Comparison of ENCODE assay signal across 24 cellular contexts in genomic region chr19:49771674-49772139, GRCh38. TPM values are rescaled to one million over a fixed set of nuclear protein-coding genes. Genes with fewer than 3 reads are reported as not detected.
A peak's percentile ranks its signal among the peaks of the same experiment; 100 is the strongest.
DNase-seq lines count a peak whose midpoint lies in the region; ATAC-seq and TF ChIP-seq lines count a peak whose summit lies in the region.
"Had no signal": no experiment of that assay in that cellular context is flagged by ENCODE, and none has a peak within 500 bp of the region (broad histone marks: within the 10 kb centered on the region; RNA-seq: fewer than 3 reads in every experiment).

No MANE protein-coding gene starts in this region.

- no peak for TF ChIP-seq CTCF in upper lobe of left lung (IDR thresholded peaks at IDR 0.05)

- H3K36me3 ChIP-seq in H7 (replicated peaks; ENCODE audit: control insufficient read depth, insufficient read depth, low read length) (no peaks in the 10 kb centered on the region), upper lobe of left lung (peaks cover 0 to 14% (median 7%) of the 10 kb centered on the region in 4 donors)

- H3K4me3 ChIP-seq in H7 (ENCODE audit: insufficient read depth, low read depth, low read length): no peak overlapping the region
- no peak overlapping the region for H3K4me3 ChIP-seq in upper lobe of left lung
- H3K4me3 ChIP-seq: left lung, smooth muscle cell had no signal

- H3K27me3 ChIP-seq in H7 (ENCODE audit: control insufficient read depth, insufficient read depth, low read length): no peaks in the 10 kb centered on the region
- H3K27me3 ChIP-seq in upper lobe of left lung: no peaks in the 10 kb centered on the region
- H3K27me3 ChIP-seq: left lung had no signal

- H3K27ac ChIP-seq in upper lobe of left lung: no peak overlapping the region
- H3K27ac ChIP-seq: left lung had no signal

- peaks cover 12 to 22% (median 16%) of the 10 kb centered on the region in 4 donors for H3K4me1 ChIP-seq in upper lobe of left lung

- no peak for ATAC-seq in upper lobe of left lung (ENCODE audit: low FRiP score in 2 of 2)
- ATAC-seq: activated naive CD8-positive, alpha-beta T cell treated with anti-CD3 and anti-CD28 coated beads, Interleukin-2, amount 50 U/mL, for 24 hours; activated T-helper 17 cell treated with anti-CD3 and anti-CD28 coated beads, Interleukin-2, amount 50 U/mL, for 72 hours; left lung; Right ventricle myocardium inferior; stimulated activated naive CD8-positive, alpha-beta T cell treated with anti-CD3 and anti-CD28 coated beads, Interleukin-15, amount 100 ng/mL, for 72 hours had no signal

- DNase-seq in SW480 (ENCODE audit: low spot score) (peak; percentile 40), immature natural killer cell (peak; percentile 67 to 68 (median 67)), renal cortical epithelial cell (ENCODE audit: low read depth) (peak; percentile 60), H7 (no peak), upper lobe of left lung (no peak)
- DNase-seq: activated naive CD8-positive, alpha-beta T cell treated with anti-CD3 and anti-CD28 coated beads, Interleukin-2, amount 50 U/mL, for 24 hours; CD4-positive, alpha-beta memory T cell; DMS153; GDM1; glutamatergic neuron; KG1; left lung; midbrain; NCI-H2171 treated with DMSO at 0.1 percent for 48 hours; NCI-H69; stimulated activated CD4-positive, alpha-beta T cell treated with anti-CD3 and anti-CD28 coated beads, Interleukin-2, amount 100 ng/mL, for 48 hours; stimulated activated naive CD8-positive, alpha-beta T cell treated with anti-CD3 and anti-CD28 coated beads, Interleukin-15, amount 100 ng/mL, for 72 hours; trophoblast cell had no signal

- peaks cover 0 to 8% (median 0%) of the 10 kb centered on the region in 3 donors for H3K36me3 Mint-ChIP-seq in immature natural killer cell

- WGBS in upper lobe of left lung, 2 donors: 89 to 92% methylated on average over 13 of the region's 13 CpGs

- H3K9me3 ChIP-seq in upper lobe of left lung: no peaks in the 10 kb centered on the region
- H3K9me3 ChIP-seq: left lung had no signal

- peak overlapping the region; percentile 61 to 91 (median 72) for H3K4me3 Mint-ChIP-seq in immature natural killer cell
- H3K4me3 Mint-ChIP-seq: activated naive CD8-positive, alpha-beta T cell treated with anti-CD3 and anti-CD28 coated beads, Interleukin-2, amount 50 U/mL, for 24 hours; activated T-helper 17 cell treated with anti-CD3 and anti-CD28 coated beads, Interleukin-2, amount 50 U/mL, for 72 hours; brain; stimulated activated naive CD8-positive, alpha-beta T cell treated with anti-CD3 and anti-CD28 coated beads, Interleukin-15, amount 100 ng/mL, for 72 hours had no signal

- no peaks in the 10 kb centered on the region for H3K27me3 Mint-ChIP-seq in immature natural killer cell (ENCODE audit: low read depth in 3 of 3)
- H3K27me3 Mint-ChIP-seq: activated naive CD8-positive, alpha-beta T cell treated with anti-CD3 and anti-CD28 coated beads, Interleukin-2, amount 50 U/mL, for 24 hours; activated T-helper 17 cell treated with anti-CD3 and anti-CD28 coated beads, Interleukin-2, amount 50 U/mL, for 72 hours; CD4-positive, alpha-beta memory T cell; stimulated activated naive CD8-positive, alpha-beta T cell treated with anti-CD3 and anti-CD28 coated beads, Interleukin-15, amount 100 ng/mL, for 72 hours had no signal

- TF ChIP-seq POLR2A in upper lobe of left lung (IDR thresholded peaks at IDR 0.05): no peak

- peak overlapping the region; percentile 73 to 97 (median 90) for H3K27ac Mint-ChIP-seq in immature natural killer cell
- H3K27ac Mint-ChIP-seq: activated naive CD8-positive, alpha-beta T cell treated with anti-CD3 and anti-CD28 coated beads, Interleukin-2, amount 50 U/mL, for 24 hours; activated T-helper 17 cell treated with anti-CD3 and anti-CD28 coated beads, Interleukin-2, amount 50 U/mL, for 72 hours had no signal

- H3K4me1 Mint-ChIP-seq in immature natural killer cell: peaks cover 80 to 81% of the 10 kb centered on the region in 2 donors

- H3K9me3 Mint-ChIP-seq in immature natural killer cell: no peaks in the 10 kb centered on the region
- H3K9me3 Mint-ChIP-seq: activated naive CD8-positive, alpha-beta T cell treated with anti-CD3 and anti-CD28 coated beads, Interleukin-2, amount 50 U/mL, for 24 hours; activated T-helper 17 cell treated with anti-CD3 and anti-CD28 coated beads, Interleukin-2, amount 50 U/mL, for 72 hours; brain; CD4-positive, alpha-beta memory T cell; stimulated activated naive CD8-positive, alpha-beta T cell treated with anti-CD3 and anti-CD28 coated beads, Interleukin-15, amount 100 ng/mL, for 72 hours had no signal

- no peak for TF ChIP-seq EP300 in upper lobe of left lung (IDR thresholded peaks at IDR 0.05)

RNA-seq across cellular contexts. Expression of gene AP2A1, which starts 4.9 kb away (rescaled TPM):
- polyA plus RNA-seq in immature natural killer cell: 10 to 100 TPM in 2 of 3 donors, 1 to 10 TPM in 1; 6.4 to 27.7 (median 11.6) TPM
- 43.2 and 98.0 TPM in 2 replicates for total RNA-seq in renal cortical epithelial cell
- 208 and 249 TPM in 2 replicates for total RNA-seq in H7 (2014; rRNA removed; shearing (Covaris generic))
- 100 to 1,000 TPM in 1 of 6 donors, 10 to 100 TPM in 5; 46.0 to 113 (median 77.6) TPM for total RNA-seq in upper lobe of left lung

RNA-seq across cellular contexts. Expression of gene TSKS, which starts 8.6 kb away (rescaled TPM):
- under 1 TPM in 1 of 3 donors, not detected in 2; 0.19 TPM for polyA plus RNA-seq in immature natural killer cell
- total RNA-seq in renal cortical epithelial cell: not detected in 2 replicates
- total RNA-seq in H7 (2014; rRNA removed; shearing (Covaris generic)): 0.24 and 0.52 TPM in 2 replicates
- under 1 TPM in 3 of 6 donors, not detected in 3; 0.15 to 0.91 (median 0.37) TPM for total RNA-seq in upper lobe of left lung
- total RNA-seq: H1, pulmonary artery endothelial cell, smooth muscle cell had no signal
- polyA plus RNA-seq: smooth muscle cell had no signal

RNA-seq across cellular contexts. Expression of gene FUZ, which starts 41.4 kb away (rescaled TPM):
- 10 to 100 TPM in 1 of 3 donors, 1 to 10 TPM in 2; 7.3 to 12.0 (median 8.2) TPM for polyA plus RNA-seq in immature natural killer cell
- total RNA-seq in renal cortical epithelial cell: 13.4 and 24.2 TPM in 2 replicates
- total RNA-seq in H7 (2014; rRNA removed; shearing (Covaris generic)): 48.5 and 49.5 TPM in 2 replicates
- total RNA-seq in upper lobe of left lung: 10 to 100 TPM; 17.3 to 43.0 (median 22.3) TPM

RNA-seq across cellular contexts. Expression of gene MED25, which starts 46.4 kb away (rescaled TPM):
- 10 to 100 TPM in 2 of 3 donors, 1 to 10 TPM in 1; 5.0 to 30.4 (median 13.9) TPM for polyA plus RNA-seq in immature natural killer cell
- total RNA-seq in renal cortical epithelial cell (18.8 and 66.7 TPM in 2 replicates), upper lobe of left lung (100 to 1,000 TPM in 1 of 6 donors, 10 to 100 TPM in 5; 41.7 to 110 (median 61.2) TPM)
- total RNA-seq in H7 (2014; rRNA removed; shearing (Covaris generic)): 49.3 and 53.5 TPM in 2 replicates

Comparison
In these comparisons a context has a peak if more than half of its experiments do, and no peak if none do; other contexts are left out.
1. DNase-seq: peak in SW480 (single experiment), immature natural killer cell (3 of 3) and renal cortical epithelial cell (single experiment); none in H7 (single experiment) and upper lobe of left lung (0 of 2).